7 cellular contexts compared by ENCODE assay signal in the genomic region with DNA sequence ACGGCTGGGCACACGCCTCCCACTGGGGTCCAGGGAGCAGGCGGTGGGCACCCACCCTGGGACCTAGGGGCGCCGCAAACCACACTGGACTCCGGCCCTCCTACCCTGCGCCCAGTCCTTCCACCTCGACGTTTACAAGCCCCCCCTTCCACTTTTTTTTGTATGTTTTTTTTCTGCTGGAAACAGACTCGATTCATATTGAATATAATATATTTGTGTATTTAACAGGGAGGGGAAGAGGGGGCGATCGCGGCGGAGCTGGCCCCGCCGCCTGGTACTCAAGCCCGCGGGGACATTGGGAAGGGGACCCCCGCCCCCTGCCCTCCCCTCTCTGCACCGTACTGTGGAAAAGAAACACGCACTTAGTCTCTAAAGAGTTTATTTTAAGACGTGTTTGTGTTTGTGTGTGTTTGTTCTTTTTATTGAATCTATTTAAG. TPM values are rescaled to one million over a fixed set of nuclear protein-coding genes. Genes with fewer than 3 reads are reported as not detected.
A peak's percentile ranks its signal among the peaks of the same experiment; 100 is the strongest.
DNase-seq lines count a peak whose midpoint lies in the region; ATAC-seq and TF ChIP-seq lines count a peak whose summit lies in the region.

No MANE protein-coding gene starts in this region.

- no peak overlapping the region for H2BK20ac ChIP-seq in IMR-90 (ENCODE audit: low read depth, low read length)

- dilution Hi-C loops in IMR-90 (cut with HindIII; ENCODE audit: low sequenced_read_pairs, unreplicated experiment): no loop called here

- no peaks in the 10 kb centered on the region for H3K36me3 ChIP-seq in IMR-90 (ENCODE audit: control insufficient read depth, insufficient read depth, low read length)

- CTCF ChIA-PET in IMR-90 (lab: Yijun Ruan, JAX): interaction anchor here (1.1 to 3.0 kb wide), 5 partner anchors 15 to 35 kb away, joined by 3 to 14 read pairs (median 8); no protein-coding TSS in a partner anchor
- CTCF ChIA-PET in activated CD4-positive, alpha-beta memory T cell treated with anti-CD3 and anti-CD28 coated beads, Interleukin-2, amount 10 ng/mL, durations not matched to agents 7 days and 5 days (lab: Charles Lee): interaction anchor here (0.8 to 13.9 kb wide), 12 partner anchors 10 to 92 kb away, joined by 3 to 419 read pairs (median 6); a partner anchor contains a TSS

- no peak for DNase-seq in IMR-90
- no peak for DNase-seq in activated CD4-positive, alpha-beta memory T cell treated with anti-CD3 and anti-CD28 coated beads, Interleukin-2, amount 10 ng/mL, durations not matched to agents 7 days and 5 days
- DNase-seq in right cardiac atrium: no peak
- no peak for DNase-seq in posterior cingulate gyrus
- DNase-seq in RPMI8226: no peak

- H2BK5ac ChIP-seq in IMR-90 (ENCODE audit: low read depth, low read length, poor library complexity, severe bottlenecking): peak overlapping the region; percentile 92

- no peaks in the 10 kb centered on the region; the same call in none of the 2 replicates for H3K9me1 ChIP-seq in IMR-90 (ENCODE audit: insufficient read depth, low read length)

- BruUV-seq in IMR-90 (replicated peaks; lab: Mats Ljungman, UMichigan): no TSS peak

- H3K9me3 Mint-ChIP-seq in activated CD4-positive, alpha-beta memory T cell treated with anti-CD3 and anti-CD28 coated beads, Interleukin-2, amount 10 ng/mL, durations not matched to agents 7 days and 5 days: no peaks in the 10 kb centered on the region
- no peaks in the 10 kb centered on the region for H3K9me3 Mint-ChIP-seq in stimulated activated memory B cell treated with anti-CD40 and anti-IgM and Interleukin-4, amounts not matched to agents 10 μg/mL and 1 μg/mL and 100 μg/mL, for 72 hours

- peak overlapping the region; percentile 64; the same call in 1 of the 2 replicates for H4K91ac ChIP-seq in IMR-90 (ENCODE audit: insufficient read depth, low read depth, low read length)

- peak overlapping the region; percentile 81 for H2AFZ ChIP-seq in IMR-90 (replicated peaks; ENCODE audit: low read length, poor library complexity)

- H2AK5ac ChIP-seq in IMR-90 (ENCODE audit: low read depth, low read length): peak overlapping the region; percentile 72

- H3K4me3 Mint-ChIP-seq in activated CD4-positive, alpha-beta memory T cell treated with anti-CD3 and anti-CD28 coated beads, Interleukin-2, amount 10 ng/mL, durations not matched to agents 7 days and 5 days: peak overlapping the region; percentile 93
- peak overlapping the region; percentile 96 for H3K4me3 Mint-ChIP-seq in stimulated activated memory B cell treated with anti-CD40 and anti-IgM and Interleukin-4, amounts not matched to agents 10 μg/mL and 1 μg/mL and 100 μg/mL, for 72 hours

- peak overlapping the region; percentile 95 for H3K14ac ChIP-seq in IMR-90 (replicated peaks; ENCODE audit: low read depth, low read length)

- peak overlapping the region; percentile 69 for H3K23ac ChIP-seq in IMR-90 (ENCODE audit: low read depth, low read length)

- H4K8ac ChIP-seq in IMR-90 (ENCODE audit: low read depth in 2 of 2, low read length in 2 of 2): peak overlapping the region; percentile 10 to 88; a peak in 2 of 4 replicates

- H3K9me3 ChIP-seq in IMR-90 (ENCODE audit: control insufficient read depth, insufficient read depth, low read length) (no peaks in the 10 kb centered on the region), right cardiac atrium (ENCODE audit: control insufficient read depth, low read length) (no peaks in the 10 kb centered on the region)

- H4K5ac ChIP-seq in IMR-90 (ENCODE audit: low read depth, low read length): peak overlapping the region; percentile 62; the same call in 1 of the 2 replicates

- TF ChIP-seq RAD21 in IMR-90 (IDR thresholded peaks at IDR 0.05; ENCODE audit: low read length): no peak

- peaks cover 0 to 39% of the 10 kb centered on the region in 2 experiments; a peak in 2 of 4 replicates for H3K79me1 ChIP-seq in IMR-90 (ENCODE audit: low read depth in 1 of 2, low read length in 2 of 2)

- peak overlapping the region; percentile 80 for H3K9ac ChIP-seq in IMR-90 (ENCODE audit: low read depth, low read length)

- peak overlapping the region; percentile 98 for H3K27ac Mint-ChIP-seq in activated CD4-positive, alpha-beta memory T cell treated with anti-CD3 and anti-CD28 coated beads, Interleukin-2, amount 10 ng/mL, durations not matched to agents 7 days and 5 days
- peak overlapping the region; percentile 91 for H3K27ac Mint-ChIP-seq in stimulated activated memory B cell treated with anti-CD40 and anti-IgM and Interleukin-4, amounts not matched to agents 10 μg/mL and 1 μg/mL and 100 μg/mL, for 72 hours

- peak overlapping the region; percentile 97 for H2AK9ac ChIP-seq in IMR-90 (replicated peaks; ENCODE audit: low read depth, low read length, poor library complexity)

- H3K27me3 Mint-ChIP-seq in activated CD4-positive, alpha-beta memory T cell treated with anti-CD3 and anti-CD28 coated beads, Interleukin-2, amount 10 ng/mL, durations not matched to agents 7 days and 5 days: no peaks in the 10 kb centered on the region
- no peaks in the 10 kb centered on the region for H3K27me3 Mint-ChIP-seq in stimulated activated memory B cell treated with anti-CD40 and anti-IgM and Interleukin-4, amounts not matched to agents 10 μg/mL and 1 μg/mL and 100 μg/mL, for 72 hours

- H2BK15ac ChIP-seq in IMR-90 (ENCODE audit: low read depth, low read length): no peak overlapping the region

- peak overlapping the region; percentile 17; the same call in 1 of the 2 replicates for H2BK120ac ChIP-seq in IMR-90 (ENCODE audit: low read depth, low read length)

- POLR2A ChIA-PET in IMR-90 (lab: Charles Lee; ENCODE audit: unreplicated experiment): interaction anchor here (0.6 to 2.4 kb wide), 5 partner anchors 10 to 243 kb away, joined by 3 to 11 read pairs (median 5); no protein-coding TSS in a partner anchor
- POLR2A ChIA-PET in activated CD4-positive, alpha-beta memory T cell treated with anti-CD3 and anti-CD28 coated beads, Interleukin-2, amount 10 ng/mL, durations not matched to agents 7 days and 5 days (lab: Charles Lee): interaction anchor here (0.8 to 14.7 kb wide), 23 partner anchors 9 to 1053 kb away, joined by 3 to 574 read pairs (median 6); a partner anchor contains a TSS

- no CpG with 5 or more reads among the region's 22 CpGs for WGBS in IMR-90 (ENCODE audit: extremely low coverage in 2 of 2, insufficient read length in 1 of 2), 2 experiments
- WGBS in right cardiac atrium: under 1% methylated on average over 22 of the region's 22 CpGs

- peak overlapping the region; percentile 83 for H3K4ac ChIP-seq in IMR-90 (ENCODE audit: low read depth, low read length)

- H3K4me3 ChIP-seq in IMR-90 (ENCODE audit: insufficient read depth, low read depth, low read length) (peak overlapping the region; percentile 97), right cardiac atrium (ENCODE audit: low read length) (peak overlapping the region; percentile 82)

- H3K27ac ChIP-seq in IMR-90 (ENCODE audit: insufficient read depth, low read length) (peak overlapping the region; percentile 85), right cardiac atrium (ENCODE audit: low read length) (peak overlapping the region; percentile 92)

- no peaks in the 10 kb centered on the region for H3K27me3 ChIP-seq in IMR-90 (ENCODE audit: control insufficient read depth, insufficient read depth, low read length)
- no peaks in the 10 kb centered on the region for H3K27me3 ChIP-seq in right cardiac atrium (ENCODE audit: control insufficient read depth, insufficient read depth)

- H3K4me1 ChIP-seq in IMR-90 (ENCODE audit: control insufficient read depth, insufficient read depth, low read length) (peaks cover 19% of the 10 kb centered on the region), right cardiac atrium (ENCODE audit: control insufficient read depth, insufficient read depth, low read length) (peaks cover 3% of the 10 kb centered on the region)

- no peak for TF ChIP-seq POLR2A in IMR-90 (IDR thresholded peaks at IDR 0.05; ENCODE audit: low read depth, low read length)

- in situ Hi-C loops in IMR-90 (cut with MboI; ENCODE audit: low sequenced_read_pairs): loop anchor here (25.0 kb wide), 1 partner anchor 1044 kb away; no protein-coding TSS in a partner anchor

- no peak for TF ChIP-seq CTCF in IMR-90 (conservative IDR thresholded peaks at IDR 0.05; ENCODE audit: low read depth, low read length)

- H3K18ac ChIP-seq in IMR-90 (ENCODE audit: low read depth, low read length): peak overlapping the region; percentile 64; the same call in 1 of the 2 replicates

- peaks cover 20% of the 10 kb centered on the region for H4K20me1 ChIP-seq in IMR-90 (ENCODE audit: insufficient read depth, low read length)

- H3K56ac ChIP-seq in IMR-90 (ENCODE audit: extremely low read depth, insufficient read depth, low read length): peak overlapping the region; percentile 70

- peak overlapping the region; percentile 88 for H3K4me2 ChIP-seq in IMR-90 (ENCODE audit: low read depth, low read length)

- intact Hi-C loops in IMR-90 (cut with micrococcal nuclease) (no loop called here), right cardiac atrium (cut with DNase I) (no loop called here), posterior cingulate gyrus (cut with DNase I) (no loop called here)

- peaks cover 20% of the 10 kb centered on the region for H3K36me3 Mint-ChIP-seq in activated CD4-positive, alpha-beta memory T cell treated with anti-CD3 and anti-CD28 coated beads, Interleukin-2, amount 10 ng/mL, durations not matched to agents 7 days and 5 days (ENCODE audit: low read depth)
- peaks cover 12% of the 10 kb centered on the region for H3K36me3 Mint-ChIP-seq in stimulated activated memory B cell treated with anti-CD40 and anti-IgM and Interleukin-4, amounts not matched to agents 10 μg/mL and 1 μg/mL and 100 μg/mL, for 72 hours

- ATAC-seq in IMR-90 (ENCODE audit: low read depth) (no peak), right cardiac atrium (no peak), GM19397 (IDR thresholded peaks at IDR 0.05; ENCODE audit: unreplicated experiment) (no peak)
- no peak for ATAC-seq in stimulated activated memory B cell treated with anti-CD40 and anti-IgM and Interleukin-4, amounts not matched to agents 10 μg/mL and 1 μg/mL and 100 μg/mL, for 72 hours

- H3K4me1 Mint-ChIP-seq in activated CD4-positive, alpha-beta memory T cell treated with anti-CD3 and anti-CD28 coated beads, Interleukin-2, amount 10 ng/mL, durations not matched to agents 7 days and 5 days: peaks cover 50% of the 10 kb centered on the region
- H3K4me1 Mint-ChIP-seq in stimulated activated memory B cell treated with anti-CD40 and anti-IgM and Interleukin-4, amounts not matched to agents 10 μg/mL and 1 μg/mL and 100 μg/mL, for 72 hours: peaks cover 50% of the 10 kb centered on the region

RNA-seq across cellular contexts. Expression of a gene that starts 1.6 kb away (rescaled TPM):
- 20.8 and 32.8 TPM in 2 replicates for total RNA-seq in IMR-90 (2012; rRNA removed)
- polyA plus RNA-seq in IMR-90 (2012; rRNA removed): 109 and 141 TPM in 2 replicates
- polyA plus RNA-seq in IMR-90 (2012; cell fraction: cytosol; rRNA removed): 306 and 706 TPM in 2 replicates
- polyA plus RNA-seq in IMR-90 (2012; cell fraction: nucleus; rRNA removed; ENCODE audit: low replicate concordance): 702 and 1,034 TPM in 2 replicates
- total RNA-seq in activated CD4-positive, alpha-beta memory T cell treated with anti-CD3 and anti-CD28 coated beads, Interleukin-2, amount 10 ng/mL, durations not matched to agents 7 days and 5 days: 100 to 1,000 TPM; 197 TPM
- total RNA-seq in right cardiac atrium: 100 to 1,000 TPM in 1 of 4 donors, 10 to 100 TPM in 3; 29.9 to 209 (median 51.9) TPM
- polyA plus RNA-seq in right cardiac atrium: 156 TPM

RNA-seq across cellular contexts. Expression of a gene that starts 8.7 kb away (rescaled TPM):
- total RNA-seq in IMR-90 (2012; rRNA removed) (351 and 371 TPM in 2 replicates), right cardiac atrium (100 to 1,000 TPM; 595 to 772 (median 666) TPM)
- polyA plus RNA-seq in IMR-90 (2012; rRNA removed) (378 and 383 TPM in 2 replicates), right cardiac atrium (834 TPM)
- polyA plus RNA-seq in IMR-90 (2012; cell fraction: cytosol; rRNA removed): 593 and 596 TPM in 2 replicates
- polyA plus RNA-seq in IMR-90 (2012; cell fraction: nucleus; rRNA removed; ENCODE audit: low replicate concordance): 149 and 228 TPM in 2 replicates
- 100 to 1,000 TPM; 234 to 240 TPM for total RNA-seq in activated CD4-positive, alpha-beta memory T cell treated with anti-CD3 and anti-CD28 coated beads, Interleukin-2, amount 10 ng/mL, durations not matched to agents 7 days and 5 days

RNA-seq across cellular contexts. Expression of a gene that starts 9.0 kb away (rescaled TPM):
- total RNA-seq in IMR-90 (2012; rRNA removed) (not detected in 2 replicates), right cardiac atrium (1 to 10 TPM; 2.2 to 3.6 (median 3.0) TPM)
- polyA plus RNA-seq in IMR-90 (2012; rRNA removed) (0.68 and 0.90 TPM in 2 replicates), right cardiac atrium (2.5 TPM)
- polyA plus RNA-seq in IMR-90 (2012; cell fraction: cytosol; rRNA removed): not detected in 2 replicates
- polyA plus RNA-seq in IMR-90 (2012; cell fraction: nucleus; rRNA removed; ENCODE audit: low replicate concordance): 0.73 TPM in 1 of 2 replicates, not detected in the other
- 10 to 100 TPM; 19.2 to 25.5 TPM for total RNA-seq in activated CD4-positive, alpha-beta memory T cell treated with anti-CD3 and anti-CD28 coated beads, Interleukin-2, amount 10 ng/mL, durations not matched to agents 7 days and 5 days

RNA-seq across cellular contexts. Expression of a gene that starts 13.5 kb away (rescaled TPM):
- 44.6 and 45.5 TPM in 2 replicates for total RNA-seq in IMR-90 (2012; rRNA removed)
- polyA plus RNA-seq in IMR-90 (2012; rRNA removed): 34.9 and 39.4 TPM in 2 replicates
- 25.7 and 52.6 TPM in 2 replicates for polyA plus RNA-seq in IMR-90 (2012; cell fraction: cytosol; rRNA removed)
- polyA plus RNA-seq in IMR-90 (2012; cell fraction: nucleus; rRNA removed; ENCODE audit: low replicate concordance): 20.0 and 25.4 TPM in 2 replicates
- 10 to 100 TPM; 34.8 to 38.4 TPM for total RNA-seq in activated CD4-positive, alpha-beta memory T cell treated with anti-CD3 and anti-CD28 coated beads, Interleukin-2, amount 10 ng/mL, durations not matched to agents 7 days and 5 days
- 1 to 10 TPM; 2.6 to 4.6 (median 3.7) TPM for total RNA-seq in right cardiac atrium
- 3.5 TPM for polyA plus RNA-seq in right cardiac atrium

RNA-seq across cellular contexts. Expression of a gene that starts 17.5 kb away (rescaled TPM):
- total RNA-seq in IMR-90 (2012; rRNA removed) (7.5 and 8.1 TPM in 2 replicates), right cardiac atrium (10 to 100 TPM in 2 of 4 donors, 1 to 10 TPM in 2; 9.3 to 22.9 (median 13.4) TPM)
- polyA plus RNA-seq in IMR-90 (2012; rRNA removed) (11.0 and 21.6 TPM in 2 replicates), right cardiac atrium (18.0 TPM)
- 8.9 and 9.7 TPM in 2 replicates for polyA plus RNA-seq in IMR-90 (2012; cell fraction: cytosol; rRNA removed)
- polyA plus RNA-seq in IMR-90 (2012; cell fraction: nucleus; rRNA removed; ENCODE audit: low replicate concordance): 97.7 and 107 TPM in 2 replicates
- total RNA-seq in activated CD4-positive, alpha-beta memory T cell treated with anti-CD3 and anti-CD28 coated beads, Interleukin-2, amount 10 ng/mL, durations not matched to agents 7 days and 5 days: 10 to 100 TPM; 17.0 to 17.8 TPM

Comparison
In these comparisons a context has a peak if more than half of its experiments do, and no peak if none do; other contexts are left out.
1. RNA of a gene that starts 9.0 kb away (total RNA-seq): 19.2 to 25.5 TPM in activated CD4-positive, alpha-beta memory T cell treated with anti-CD3 and anti-CD28 coated beads, Interleukin-2, amount 10 ng/mL, durations not matched to agents 7 days and 5 days; 2.2 to 3.6 TPM in right cardiac atrium and not detected in IMR-90; every median in the first group is over 4 times any median in the second.